ENCODE assay signal across 30 cellular contexts in genomic region chr3:191901746-191902145, GRCh38.
A peak's percentile ranks its signal among the peaks of the same experiment; 100 is the strongest.
DNase-seq lines count a peak whose midpoint lies in the region; ATAC-seq, FAIRE-seq and TF ChIP-seq lines count a peak whose summit lies in the region.
"Had no signal": no experiment of that assay in that cellular context is flagged by ENCODE, and none has a peak within 500 bp of the region (broad histone marks: within the 10 kb centered on the region; RNA-seq: fewer than 3 reads in every experiment).

No MANE protein-coding gene starts in this region.

- POLR2A ChIA-PET in RWPE1 (lab: Yijun Ruan, JAX; ENCODE audit: low non-redundant PET): no interaction called here

- TF ChIP-seq CTCF in RWPE1 (conservative IDR thresholded peaks at IDR 0.05; ENCODE audit: low read depth) (no peak), foreskin keratinocyte (conservative IDR thresholded peaks at IDR 0.05) (no peak), ovary (IDR thresholded peaks at IDR 0.05) (no peak), spleen (IDR thresholded peaks at IDR 0.05 in 8 of 11, conservative IDR thresholded peaks at IDR 0.05 in 3 of 11) (no peak)

- no peak for TF ChIP-seq POLR2A in ovary (IDR thresholded peaks at IDR 0.05)
- no peak for TF ChIP-seq POLR2A in spleen (IDR thresholded peaks at IDR 0.05)

- WGBS in ovary, 3 donors: 88 to 90% (median 89%) methylated on average over 2 of the region's 2 CpGs
- 75 to 91% (median 83%) methylated on average over 2 of the region's 2 CpGs for WGBS in spleen, 5 donors

- H3K4me1 ChIP-seq in foreskin keratinocyte (no peaks in the 10 kb centered on the region), ovary (ENCODE audit: insufficient read depth) (no peaks in the 10 kb centered on the region), spleen (no peaks in the 10 kb centered on the region)
- H3K4me1 ChIP-seq: gastroesophageal sphincter, uterus had no signal

- intact Hi-C loops in ovary (cut with DNase I): no loop called here
- intact Hi-C loops in spleen (cut with DNase I; ENCODE audit: low total_unique reads): no loop called here

- no peak for TF ChIP-seq EP300 in ovary (IDR thresholded peaks at IDR 0.05)

- H3K27me3 ChIP-seq in foreskin keratinocyte (no peaks in the 10 kb centered on the region), ovary (no peaks in the 10 kb centered on the region), spleen (replicated peaks in 1 of 7) (no peaks in the 10 kb centered on the region)
- H3K27me3 ChIP-seq: gastroesophageal sphincter, hepatocyte, uterus had no signal

- peak; percentile 64 for DNase-seq in A172 (ENCODE audit: low spot score)
- peak; percentile 20 for DNase-seq in HTR-8/SVneo (ENCODE audit: insufficient read length, low spot score)
- DNase-seq in RWPE1 (ENCODE audit: low spot score): peak; percentile 16
- peak; percentile 11 to 56 for DNase-seq in foreskin keratinocyte
- DNase-seq in ovary: no peak
- no peak for DNase-seq in spleen
- DNase-seq in epidermal melanocyte (ENCODE audit: insufficient read length, low spot score): no peak
- DNase-seq: activated B cell treated with CpG ODN at 0.5 μM for 24 hours; activated CD4-positive, alpha-beta T cell treated with anti-CD3 and anti-CD28 coated beads, Interleukin-2, amount 50 U/mL, for 1 hour; activated T-cell treated with anti-CD3 and anti-CD28 coated beads, Interleukin-2, amount 50 U/mL, for 4 hours; CD4-positive, CD25-positive, alpha-beta regulatory T cell; GOT3; Kasumi-1; left cardiac atrium; NCI-H146; NCI-H446; NCI-H774; RPMI8226; small intestine; stimulated activated CD4-positive, alpha-beta T cell treated with anti-CD3 and anti-CD28 coated beads, Interleukin-1b, Interleukin-23, amount 100 ng/mL, for 48 hours; T-cell; uterus had no signal

- no peak overlapping the region for H3K4me3 ChIP-seq in ovary
- H3K4me3 ChIP-seq in spleen: no peak overlapping the region
- H3K4me3 ChIP-seq: gastroesophageal sphincter, hepatocyte, thoracic aorta, uterus had no signal

- H3K9me3 ChIP-seq in ovary: no peaks in the 10 kb centered on the region
- H3K9me3 ChIP-seq in spleen: no peaks in the 10 kb centered on the region
- H3K9me3 ChIP-seq: gastroesophageal sphincter, thoracic aorta, uterus had no signal

- CTCF ChIA-PET in RWPE1 (lab: Yijun Ruan, JAX): no interaction called here

- no peaks in the 10 kb centered on the region for H3K36me3 ChIP-seq in ovary
- no peaks in the 10 kb centered on the region for H3K36me3 ChIP-seq in spleen
- H3K36me3 ChIP-seq: gastroesophageal sphincter, thoracic aorta, uterus had no signal

- peak; percentile 44 for ATAC-seq in foreskin keratinocyte
- ATAC-seq in HG03108 (IDR thresholded peaks at IDR 0.05; ENCODE audit: unreplicated experiment): no peak
- ATAC-seq: activated T-cell treated with anti-CD3 and anti-CD28 coated beads, Interleukin-2, amount 50 U/mL, for 4 hours; gastroesophageal sphincter; left cardiac atrium; T-cell had no signal

- H3K27ac ChIP-seq in RWPE1: no peak overlapping the region
- no peak overlapping the region for H3K27ac ChIP-seq in foreskin keratinocyte
- H3K27ac ChIP-seq in ovary: no peak overlapping the region
- H3K27ac ChIP-seq in spleen: no peak overlapping the region
- H3K27ac ChIP-seq: gastroesophageal sphincter, hepatocyte, HL-60, thoracic aorta, uterus had no signal

- FAIRE-seq in HTR-8/SVneo (lab: Jason Lieb, UNC): no peak
- FAIRE-seq: A204.1, endometrium, GM18507, small intestine had no signal

Comparison
In these comparisons a context has a peak if more than half of its experiments do, and no peak if none do; other contexts are left out.
1. DNase-seq: peak in A172 (single experiment), HTR-8/SVneo (single experiment), RWPE1 (single experiment) and foreskin keratinocyte (2 of 2); none in ovary (0 of 5), spleen (single experiment) and epidermal melanocyte (single experiment).